ENCODE assay signal across 1 cellular context in the genomic region with DNA sequence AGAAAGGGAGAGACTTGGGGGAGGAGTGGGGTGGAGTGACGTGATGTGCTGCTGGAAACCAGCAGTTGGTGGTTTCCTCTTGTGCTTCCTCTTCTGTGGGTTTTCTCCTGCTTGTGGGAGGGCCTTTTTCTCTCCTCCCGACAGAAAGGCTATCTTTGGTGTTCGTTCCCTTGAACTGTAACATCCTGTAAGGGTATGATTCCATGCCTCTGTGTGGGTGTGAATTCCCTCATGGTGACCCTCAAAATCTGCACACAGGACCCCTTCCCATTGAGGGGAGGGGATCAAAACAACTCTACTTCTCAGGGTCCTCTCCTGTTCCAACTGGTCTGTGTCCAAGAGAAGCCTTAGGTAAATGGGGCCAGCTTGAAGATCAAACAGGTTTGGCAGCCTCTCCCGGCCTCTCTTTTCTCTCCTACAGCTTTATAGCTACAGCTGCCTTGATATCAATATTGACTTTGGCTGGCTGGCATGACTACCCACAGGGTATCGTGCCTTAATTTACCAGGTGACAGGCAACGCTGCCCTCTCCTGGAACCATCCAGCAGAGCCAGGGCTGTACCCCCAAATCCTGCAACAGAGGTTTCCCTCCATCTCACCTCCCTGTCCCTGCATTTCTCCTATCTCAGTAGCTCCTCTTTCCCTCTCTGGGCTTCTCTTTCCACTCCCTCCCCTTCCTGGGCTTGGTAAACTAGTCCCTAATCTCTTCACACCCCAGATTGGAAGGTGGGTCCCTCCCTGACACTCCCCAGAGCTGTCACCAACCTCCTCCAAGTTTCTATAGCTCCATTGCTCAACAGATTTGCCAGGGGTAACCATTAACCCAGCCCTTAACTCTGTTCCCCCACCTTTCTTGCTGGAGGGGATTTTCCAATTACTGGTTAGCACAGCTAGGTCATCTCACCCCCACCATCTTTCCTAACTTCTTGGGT.
TF ChIP-seq lines count a peak whose summit lies in the region.

No MANE protein-coding gene starts in this region.

TF ChIP-seq in HepG2, 621 proteins besides CTCF, POLR2A, EP300 and RAD21 (continued from another document and continues in another):
- TF ChIP-seq, protein P1, sequence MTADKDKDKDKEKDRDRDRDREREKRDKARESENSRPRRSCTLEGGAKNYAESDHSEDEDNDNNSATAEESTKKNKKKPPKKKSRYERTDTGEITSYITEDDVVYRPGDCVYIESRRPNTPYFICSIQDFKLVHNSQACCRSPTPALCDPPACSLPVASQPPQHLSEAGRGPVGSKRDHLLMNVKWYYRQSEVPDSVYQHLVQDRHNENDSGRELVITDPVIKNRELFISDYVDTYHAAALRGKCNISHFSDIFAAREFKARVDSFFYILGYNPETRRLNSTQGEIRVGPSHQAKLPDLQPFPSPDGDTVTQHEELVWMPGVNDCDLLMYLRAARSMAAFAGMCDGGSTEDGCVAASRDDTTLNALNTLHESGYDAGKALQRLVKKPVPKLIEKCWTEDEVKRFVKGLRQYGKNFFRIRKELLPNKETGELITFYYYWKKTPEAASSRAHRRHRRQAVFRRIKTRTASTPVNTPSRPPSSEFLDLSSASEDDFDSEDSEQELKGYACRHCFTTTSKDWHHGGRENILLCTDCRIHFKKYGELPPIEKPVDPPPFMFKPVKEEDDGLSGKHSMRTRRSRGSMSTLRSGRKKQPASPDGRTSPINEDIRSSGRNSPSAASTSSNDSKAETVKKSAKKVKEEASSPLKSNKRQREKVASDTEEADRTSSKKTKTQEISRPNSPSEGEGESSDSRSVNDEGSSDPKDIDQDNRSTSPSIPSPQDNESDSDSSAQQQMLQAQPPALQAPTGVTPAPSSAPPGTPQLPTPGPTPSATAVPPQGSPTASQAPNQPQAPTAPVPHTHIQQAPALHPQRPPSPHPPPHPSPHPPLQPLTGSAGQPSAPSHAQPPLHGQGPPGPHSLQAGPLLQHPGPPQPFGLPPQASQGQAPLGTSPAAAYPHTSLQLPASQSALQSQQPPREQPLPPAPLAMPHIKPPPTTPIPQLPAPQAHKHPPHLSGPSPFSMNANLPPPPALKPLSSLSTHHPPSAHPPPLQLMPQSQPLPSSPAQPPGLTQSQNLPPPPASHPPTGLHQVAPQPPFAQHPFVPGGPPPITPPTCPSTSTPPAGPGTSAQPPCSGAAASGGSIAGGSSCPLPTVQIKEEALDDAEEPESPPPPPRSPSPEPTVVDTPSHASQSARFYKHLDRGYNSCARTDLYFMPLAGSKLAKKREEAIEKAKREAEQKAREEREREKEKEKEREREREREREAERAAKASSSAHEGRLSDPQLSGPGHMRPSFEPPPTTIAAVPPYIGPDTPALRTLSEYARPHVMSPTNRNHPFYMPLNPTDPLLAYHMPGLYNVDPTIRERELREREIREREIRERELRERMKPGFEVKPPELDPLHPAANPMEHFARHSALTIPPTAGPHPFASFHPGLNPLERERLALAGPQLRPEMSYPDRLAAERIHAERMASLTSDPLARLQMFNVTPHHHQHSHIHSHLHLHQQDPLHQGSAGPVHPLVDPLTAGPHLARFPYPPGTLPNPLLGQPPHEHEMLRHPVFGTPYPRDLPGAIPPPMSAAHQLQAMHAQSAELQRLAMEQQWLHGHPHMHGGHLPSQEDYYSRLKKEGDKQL (CRISPR knock-in tag; IDR thresholded peaks at IDR 0.05; ENCODE audit: low read depth), result peak; percentile 99
- TF ChIP-seq BORCS8-MEF2B (CRISPR knock-in tag; IDR thresholded peaks at IDR 0.05) (peak; percentile 88; the same call in 1 of the 2 replicates), MIER2 (CRISPR knock-in tag; IDR thresholded peaks at IDR 0.05) (peak; percentile 49), ZNF605 (CRISPR knock-in tag; IDR thresholded peaks at IDR 0.05) (peak; percentile 60), ELF3 (CRISPR knock-in tag; IDR thresholded peaks at IDR 0.05) (peak; percentile 85), DNMT1 (CRISPR knock-in tag; IDR thresholded peaks at IDR 0.05) (0 out of 2 replicates have a peak, but pooled peaks have one; percentile 57), ZNF205 (CRISPR knock-in tag; IDR thresholded peaks at IDR 0.05) (0 out of 2 replicates have a peak, but pooled peaks have one; percentile 73), ESRRA (CRISPR knock-in tag; IDR thresholded peaks at IDR 0.05; ENCODE audit: low read depth) (peak; percentile 58; the same call in 1 of the 2 replicates), GLI4 (CRISPR knock-in tag; IDR thresholded peaks at IDR 0.05; ENCODE audit: borderline replicate concordance) (0 out of 2 replicates have a peak, but pooled peaks have one; percentile 42), SMARCC2 (IDR thresholded peaks at IDR 0.05) (no peak), ZNF501 (CRISPR knock-in tag; IDR thresholded peaks at IDR 0.05) (peak; percentile 65; the same call in 1 of the 2 replicates), RFXAP (CRISPR knock-in tag; IDR thresholded peaks at IDR 0.05; ENCODE audit: borderline replicate concordance) (peak; percentile 77; the same call in 1 of the 2 replicates), CREB1 (IDR thresholded peaks at IDR 0.05) (peak; percentile 28; the same call in 1 of the 2 replicates), CREB1 (CRISPR knock-in tag; IDR thresholded peaks at IDR 0.05) (no peak; the same call in 1 of the 2 replicates), ELF1 (CRISPR knock-in tag; IDR thresholded peaks at IDR 0.05) (peak; percentile 31; the same call in 1 of the 2 replicates), MEF2D (CRISPR knock-in tag; IDR thresholded peaks at IDR 0.05) (peak; percentile 16; the same call in 1 of the 2 replicates), ZSCAN12 (CRISPR knock-in tag; IDR thresholded peaks at IDR 0.05) (no peak), ZNF263 (CRISPR knock-in tag; IDR thresholded peaks at IDR 0.05) (0 out of 2 replicates have a peak, but pooled peaks have one; percentile 15), EEA1 (CRISPR knock-in tag; IDR thresholded peaks at IDR 0.05; ENCODE audit: borderline replicate concordance) (0 out of 2 replicates have a peak, but pooled peaks have one; percentile 37)
- TF ChIP-seq, protein P2, sequence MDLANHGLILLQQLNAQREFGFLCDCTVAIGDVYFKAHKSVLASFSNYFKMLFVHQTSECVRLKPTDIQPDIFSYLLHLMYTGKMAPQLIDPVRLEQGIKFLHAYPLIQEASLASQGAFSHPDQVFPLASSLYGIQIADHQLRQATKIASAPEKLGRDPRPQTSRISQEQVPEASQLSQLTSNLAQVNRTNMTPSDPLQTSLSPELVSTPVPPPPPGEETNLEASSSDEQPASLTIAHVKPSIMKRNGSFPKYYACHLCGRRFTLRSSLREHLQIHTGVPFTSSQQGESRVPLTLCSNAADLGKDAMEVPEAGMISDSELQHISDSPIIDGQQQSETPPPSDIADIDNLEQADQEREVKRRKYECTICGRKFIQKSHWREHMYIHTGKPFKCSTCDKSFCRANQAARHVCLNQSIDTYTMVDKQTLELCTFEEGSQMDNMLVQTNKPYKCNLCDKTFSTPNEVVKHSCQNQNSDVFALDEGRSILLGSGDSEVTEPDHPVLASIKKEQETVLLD (CRISPR knock-in tag; IDR thresholded peaks at IDR 0.05; ENCODE audit: low read depth), result no peak
- TF ChIP-seq, protein P3, sequence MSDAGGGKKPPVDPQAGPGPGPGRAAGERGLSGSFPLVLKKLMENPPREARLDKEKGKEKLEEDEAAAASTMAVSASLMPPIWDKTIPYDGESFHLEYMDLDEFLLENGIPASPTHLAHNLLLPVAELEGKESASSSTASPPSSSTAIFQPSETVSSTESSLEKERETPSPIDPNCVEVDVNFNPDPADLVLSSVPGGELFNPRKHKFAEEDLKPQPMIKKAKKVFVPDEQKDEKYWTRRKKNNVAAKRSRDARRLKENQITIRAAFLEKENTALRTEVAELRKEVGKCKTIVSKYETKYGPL (CRISPR knock-in tag; IDR thresholded peaks at IDR 0.05), result no peak
- TF ChIP-seq, protein P4, sequence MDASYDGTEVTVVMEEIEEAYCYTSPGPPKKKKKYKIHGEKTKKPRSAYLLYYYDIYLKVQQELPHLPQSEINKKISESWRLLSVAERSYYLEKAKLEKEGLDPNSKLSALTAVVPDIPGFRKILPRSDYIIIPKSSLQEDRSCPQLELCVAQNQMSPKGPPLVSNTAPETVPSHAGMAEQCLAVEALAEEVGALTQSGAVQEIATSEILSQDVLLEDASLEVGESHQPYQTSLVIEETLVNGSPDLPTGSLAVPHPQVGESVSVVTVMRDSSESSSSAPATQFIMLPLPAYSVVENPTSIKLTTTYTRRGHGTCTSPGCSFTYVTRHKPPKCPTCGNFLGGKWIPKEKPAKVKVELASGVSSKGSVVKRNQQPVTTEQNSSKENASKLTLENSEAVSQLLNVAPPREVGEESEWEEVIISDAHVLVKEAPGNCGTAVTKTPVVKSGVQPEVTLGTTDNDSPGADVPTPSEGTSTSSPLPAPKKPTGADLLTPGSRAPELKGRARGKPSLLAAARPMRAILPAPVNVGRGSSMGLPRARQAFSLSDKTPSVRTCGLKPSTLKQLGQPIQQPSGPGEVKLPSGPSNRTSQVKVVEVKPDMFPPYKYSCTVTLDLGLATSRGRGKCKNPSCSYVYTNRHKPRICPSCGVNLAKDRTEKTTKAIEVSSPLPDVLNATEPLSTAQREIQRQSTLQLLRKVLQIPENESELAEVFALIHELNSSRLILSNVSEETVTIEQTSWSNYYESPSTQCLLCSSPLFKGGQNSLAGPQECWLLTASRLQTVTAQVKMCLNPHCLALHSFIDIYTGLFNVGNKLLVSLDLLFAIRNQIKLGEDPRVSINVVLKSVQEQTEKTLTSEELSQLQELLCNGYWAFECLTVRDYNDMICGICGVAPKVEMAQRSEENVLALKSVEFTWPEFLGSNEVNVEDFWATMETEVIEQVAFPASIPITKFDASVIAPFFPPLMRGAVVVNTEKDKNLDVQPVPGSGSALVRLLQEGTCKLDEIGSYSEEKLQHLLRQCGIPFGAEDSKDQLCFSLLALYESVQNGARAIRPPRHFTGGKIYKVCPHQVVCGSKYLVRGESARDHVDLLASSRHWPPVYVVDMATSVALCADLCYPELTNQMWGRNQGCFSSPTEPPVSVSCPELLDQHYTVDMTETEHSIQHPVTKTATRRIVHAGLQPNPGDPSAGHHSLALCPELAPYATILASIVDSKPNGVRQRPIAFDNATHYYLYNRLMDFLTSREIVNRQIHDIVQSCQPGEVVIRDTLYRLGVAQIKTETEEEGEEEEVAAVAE (CRISPR knock-in tag; IDR thresholded peaks at IDR 0.05; ENCODE audit: borderline replicate concordance), result 0 out of 2 replicates have a peak, but pooled peaks have one; percentile 63
- TF ChIP-seq, protein P5, sequence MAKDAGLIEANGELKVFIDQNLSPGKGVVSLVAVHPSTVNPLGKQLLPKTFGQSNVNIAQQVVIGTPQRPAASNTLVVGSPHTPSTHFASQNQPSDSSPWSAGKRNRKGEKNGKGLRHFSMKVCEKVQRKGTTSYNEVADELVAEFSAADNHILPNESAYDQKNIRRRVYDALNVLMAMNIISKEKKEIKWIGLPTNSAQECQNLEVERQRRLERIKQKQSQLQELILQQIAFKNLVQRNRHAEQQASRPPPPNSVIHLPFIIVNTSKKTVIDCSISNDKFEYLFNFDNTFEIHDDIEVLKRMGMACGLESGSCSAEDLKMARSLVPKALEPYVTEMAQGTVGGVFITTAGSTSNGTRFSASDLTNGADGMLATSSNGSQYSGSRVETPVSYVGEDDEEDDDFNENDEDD (CRISPR knock-in tag; IDR thresholded peaks at IDR 0.05; ENCODE audit: borderline replicate concordance), result peak; percentile 49; the same call in 1 of the 2 replicates
- TF ChIP-seq, protein P6, sequence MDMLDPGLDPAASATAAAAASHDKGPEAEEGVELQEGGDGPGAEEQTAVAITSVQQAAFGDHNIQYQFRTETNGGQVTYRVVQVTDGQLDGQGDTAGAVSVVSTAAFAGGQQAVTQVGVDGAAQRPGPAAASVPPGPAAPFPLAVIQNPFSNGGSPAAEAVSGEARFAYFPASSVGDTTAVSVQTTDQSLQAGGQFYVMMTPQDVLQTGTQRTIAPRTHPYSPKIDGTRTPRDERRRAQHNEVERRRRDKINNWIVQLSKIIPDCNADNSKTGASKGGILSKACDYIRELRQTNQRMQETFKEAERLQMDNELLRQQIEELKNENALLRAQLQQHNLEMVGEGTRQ (IDR thresholded peaks at IDR 0.05; ENCODE audit: low read depth, low read length), result 0 out of 2 replicates have a peak, but pooled peaks have one; percentile 3
- TF ChIP-seq, protein P6 (CRISPR knock-in tag; IDR thresholded peaks at IDR 0.05; ENCODE audit: borderline replicate concordance), result no peak
- TF ChIP-seq, protein P7, sequence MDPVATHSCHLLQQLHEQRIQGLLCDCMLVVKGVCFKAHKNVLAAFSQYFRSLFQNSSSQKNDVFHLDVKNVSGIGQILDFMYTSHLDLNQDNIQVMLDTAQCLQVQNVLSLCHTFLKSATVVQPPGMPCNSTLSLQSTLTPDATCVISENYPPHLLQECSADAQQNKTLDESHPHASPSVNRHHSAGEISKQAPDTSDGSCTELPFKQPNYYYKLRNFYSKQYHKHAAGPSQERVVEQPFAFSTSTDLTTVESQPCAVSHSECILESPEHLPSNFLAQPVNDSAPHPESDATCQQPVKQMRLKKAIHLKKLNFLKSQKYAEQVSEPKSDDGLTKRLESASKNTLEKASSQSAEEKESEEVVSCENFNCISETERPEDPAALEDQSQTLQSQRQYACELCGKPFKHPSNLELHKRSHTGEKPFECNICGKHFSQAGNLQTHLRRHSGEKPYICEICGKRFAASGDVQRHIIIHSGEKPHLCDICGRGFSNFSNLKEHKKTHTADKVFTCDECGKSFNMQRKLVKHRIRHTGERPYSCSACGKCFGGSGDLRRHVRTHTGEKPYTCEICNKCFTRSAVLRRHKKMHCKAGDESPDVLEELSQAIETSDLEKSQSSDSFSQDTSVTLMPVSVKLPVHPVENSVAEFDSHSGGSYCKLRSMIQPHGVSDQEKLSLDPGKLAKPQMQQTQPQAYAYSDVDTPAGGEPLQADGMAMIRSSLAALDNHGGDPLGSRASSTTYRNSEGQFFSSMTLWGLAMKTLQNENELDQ (CRISPR knock-in tag; IDR thresholded peaks at IDR 0.05; ENCODE audit: borderline replicate concordance), result 0 out of 2 replicates have a peak, but pooled peaks have one; percentile 25
- TF ChIP-seq, protein P8, sequence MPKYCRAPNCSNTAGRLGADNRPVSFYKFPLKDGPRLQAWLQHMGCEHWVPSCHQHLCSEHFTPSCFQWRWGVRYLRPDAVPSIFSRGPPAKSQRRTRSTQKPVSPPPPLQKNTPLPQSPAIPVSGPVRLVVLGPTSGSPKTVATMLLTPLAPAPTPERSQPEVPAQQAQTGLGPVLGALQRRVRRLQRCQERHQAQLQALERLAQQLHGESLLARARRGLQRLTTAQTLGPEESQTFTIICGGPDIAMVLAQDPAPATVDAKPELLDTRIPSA (CRISPR knock-in tag; IDR thresholded peaks at IDR 0.05; ENCODE audit: borderline replicate concordance), result no peak
- TF ChIP-seq, protein P9, sequence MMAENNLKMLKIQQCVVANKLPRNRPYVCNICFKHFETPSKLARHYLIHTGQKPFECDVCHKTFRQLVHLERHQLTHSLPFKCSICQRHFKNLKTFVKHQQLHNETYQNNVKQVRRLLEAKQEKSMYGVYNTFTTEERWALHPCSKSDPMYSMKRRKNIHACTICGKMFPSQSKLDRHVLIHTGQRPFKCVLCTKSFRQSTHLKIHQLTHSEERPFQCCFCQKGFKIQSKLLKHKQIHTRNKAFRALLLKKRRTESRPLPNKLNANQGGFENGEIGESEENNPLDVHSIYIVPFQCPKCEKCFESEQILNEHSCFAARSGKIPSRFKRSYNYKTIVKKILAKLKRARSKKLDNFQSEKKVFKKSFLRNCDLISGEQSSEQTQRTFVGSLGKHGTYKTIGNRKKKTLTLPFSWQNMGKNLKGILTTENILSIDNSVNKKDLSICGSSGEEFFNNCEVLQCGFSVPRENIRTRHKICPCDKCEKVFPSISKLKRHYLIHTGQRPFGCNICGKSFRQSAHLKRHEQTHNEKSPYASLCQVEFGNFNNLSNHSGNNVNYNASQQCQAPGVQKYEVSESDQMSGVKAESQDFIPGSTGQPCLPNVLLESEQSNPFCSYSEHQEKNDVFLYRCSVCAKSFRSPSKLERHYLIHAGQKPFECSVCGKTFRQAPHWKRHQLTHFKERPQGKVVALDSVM (CRISPR knock-in tag; IDR thresholded peaks at IDR 0.05), result 0 out of 2 replicates have a peak, but pooled peaks have one; percentile 43
